In the genomic region with DNA sequence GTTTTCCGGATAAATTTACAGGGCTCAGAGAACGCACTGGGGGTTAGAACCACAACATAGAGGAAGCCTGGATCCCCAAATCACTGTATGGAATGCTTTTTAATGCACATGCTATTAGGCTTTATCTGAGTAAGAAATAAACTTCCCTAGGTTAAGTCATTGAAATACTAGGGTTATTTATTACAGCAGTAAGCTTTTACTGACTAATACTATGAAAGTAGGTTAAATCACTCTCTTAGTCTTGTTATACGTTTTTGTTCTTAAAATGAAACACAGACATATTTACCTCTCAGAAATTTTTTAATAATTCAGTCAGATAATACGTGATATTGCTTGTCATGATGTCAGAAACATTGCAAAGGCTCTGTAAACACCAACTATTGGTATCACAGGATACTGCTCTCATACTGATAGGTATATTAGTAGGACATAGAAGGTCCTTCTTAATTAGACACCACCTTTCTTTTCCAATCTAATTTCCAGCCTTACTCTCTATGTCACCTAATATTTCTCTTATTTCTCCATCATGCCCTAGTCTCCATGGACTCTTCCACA, we compare ENCODE assay signal across 18 cellular contexts.
DNase-seq lines count a peak whose midpoint lies in the region; ATAC-seq and TF ChIP-seq lines count a peak whose summit lies in the region.
"Had no signal": no experiment of that assay in that cellular context is flagged by ENCODE, and none has a peak within 500 bp of the region (broad histone marks: within the 10 kb centered on the region; RNA-seq: fewer than 3 reads in every experiment).

No MANE protein-coding gene starts in this region.

- no peak overlapping the region for H3K27ac Mint-ChIP-seq in stimulated activated effector memory CD8-positive, alpha-beta T cell treated with anti-CD3 and anti-CD28 coated beads, Interleukin-12 subunit alpha, Interleukin-12 subunit beta, amount 100 ng/mL, for 72 hours
- H3K27ac Mint-ChIP-seq: H9, IgD-negative memory B cell had no signal

- no peak for DNase-seq in stimulated activated effector memory CD8-positive, alpha-beta T cell treated with anti-CD3 and anti-CD28 coated beads, Interleukin-12 subunit alpha, Interleukin-12 subunit beta, amount 100 ng/mL, for 72 hours (ENCODE audit: low spot score in 2 of 2)
- DNase-seq in prostate gland (ENCODE audit: low spot score) (no peak), HAP-1 (ENCODE audit: low spot score in 2 of 2) (no peak)
- DNase-seq in NK-92 treated with Interleukin-12 subunit alpha and Interleukin-12 subunit beta, amount 100 ng/mL, for 24 hours (lab: John Stamatoyannopoulos, UW) = no peak
- DNase-seq: 8988T; AML-193; Caco-2; CD8-positive, alpha-beta memory T cell; DND-41; GDM1; GOT3; H9; KG1 had no signal

- no peaks in the 10 kb centered on the region for H3K4me1 ChIP-seq in prostate gland (replicated peaks)
- H3K4me1 ChIP-seq in HAP-1 = no peaks in the 10 kb centered on the region
- H3K4me1 ChIP-seq: BLaER1, Caco-2 had no signal

- no peaks in the 10 kb centered on the region for H3K4me1 Mint-ChIP-seq in stimulated activated effector memory CD8-positive, alpha-beta T cell treated with anti-CD3 and anti-CD28 coated beads, Interleukin-12 subunit alpha, Interleukin-12 subunit beta, amount 100 ng/mL, for 72 hours
- H3K4me1 Mint-ChIP-seq: H9, IgD-negative memory B cell had no signal

- TF ChIP-seq CTCF in prostate gland (IDR thresholded peaks at IDR 0.05) = no peak

- no peaks in the 10 kb centered on the region for H3K27me3 ChIP-seq in prostate gland (replicated peaks; ENCODE audit: insufficient read depth)
- no peaks in the 10 kb centered on the region for H3K27me3 ChIP-seq in HAP-1 (ENCODE audit: low read depth)
- H3K27me3 ChIP-seq: BLaER1 had no signal

- no peak overlapping the region for H3K4me3 Mint-ChIP-seq in stimulated activated effector memory CD8-positive, alpha-beta T cell treated with anti-CD3 and anti-CD28 coated beads, Interleukin-12 subunit alpha, Interleukin-12 subunit beta, amount 100 ng/mL, for 72 hours
- H3K4me3 Mint-ChIP-seq: H9, IgD-negative memory B cell had no signal

- H3K9me3 ChIP-seq in prostate gland = no peaks in the 10 kb centered on the region
- no peaks in the 10 kb centered on the region for H3K9me3 ChIP-seq in HAP-1
- H3K9me3 ChIP-seq: BLaER1, Caco-2 had no signal

- H3K4me3 ChIP-seq in prostate gland = no peak overlapping the region
- H3K4me3 ChIP-seq in HAP-1 = no peak overlapping the region
- H3K4me3 ChIP-seq: BLaER1 had no signal

- no peak for TF ChIP-seq POLR2A in prostate gland (IDR thresholded peaks at IDR 0.05)

- intact Hi-C loops in prostate gland (cut with DNase I) = no loop called here

- no peak overlapping the region for H3K27ac ChIP-seq in prostate gland
- H3K27ac ChIP-seq: BLaER1 had no signal

- H3K36me3 Mint-ChIP-seq in stimulated activated effector memory CD8-positive, alpha-beta T cell treated with anti-CD3 and anti-CD28 coated beads, Interleukin-12 subunit alpha, Interleukin-12 subunit beta, amount 100 ng/mL, for 72 hours = no peaks in the 10 kb centered on the region
- H3K36me3 Mint-ChIP-seq: CD8-positive, alpha-beta memory T cell; IgD-negative memory B cell had no signal

- H3K9me3 Mint-ChIP-seq in stimulated activated effector memory CD8-positive, alpha-beta T cell treated with anti-CD3 and anti-CD28 coated beads, Interleukin-12 subunit alpha, Interleukin-12 subunit beta, amount 100 ng/mL, for 72 hours = no peaks in the 10 kb centered on the region
- H3K9me3 Mint-ChIP-seq: H9 had no signal

- no peaks in the 10 kb centered on the region for H3K36me3 ChIP-seq in prostate gland
- H3K36me3 ChIP-seq in HAP-1 (replicated peaks) = no peaks in the 10 kb centered on the region
- H3K36me3 ChIP-seq: BLaER1 had no signal

- in situ Hi-C loops in HAP-1 (cut with MboI; ENCODE audit: low sequenced_read_pairs) = no loop called here

- 81% methylated on average over 4 of the region's 4 CpGs for WGBS in prostate gland

- ATAC-seq in GM18907 (IDR thresholded peaks at IDR 0.05; ENCODE audit: unreplicated experiment) (peak; percentile 78), HG02970 (IDR thresholded peaks at IDR 0.05; ENCODE audit: low FRiP score, unreplicated experiment) (peak; percentile 48), HG03354 (IDR thresholded peaks at IDR 0.05; ENCODE audit: poor library complexity, severe bottlenecking, unreplicated experiment) (peak; percentile 71)
- ATAC-seq in stimulated activated effector memory CD8-positive, alpha-beta T cell treated with anti-CD3 and anti-CD28 coated beads, Interleukin-12 subunit alpha, Interleukin-12 subunit beta, amount 100 ng/mL, for 72 hours = peak; percentile 75
